17 cellular contexts compared by ENCODE assay signal in genomic region chr11:78808903-78809302, GRCh38.
A peak's percentile ranks its signal among the peaks of the same experiment; 100 is the strongest.
DNase-seq lines count a peak whose midpoint lies in the region; ATAC-seq and TF ChIP-seq lines count a peak whose summit lies in the region.
"Had no signal": no experiment of that assay in that cellular context is flagged by ENCODE, and none has a peak within 500 bp of the region (broad histone marks: within the 10 kb centered on the region; RNA-seq: fewer than 3 reads in every experiment).

No MANE protein-coding gene starts in this region.

- no peak for ATAC-seq in GM19035 (IDR thresholded peaks at IDR 0.05; ENCODE audit: unreplicated experiment)
- ATAC-seq in GM18520 (IDR thresholded peaks at IDR 0.05; ENCODE audit: unreplicated experiment), result no peak
- ATAC-seq: K562, T-cell had no signal

- 61% methylated on average over 4 of the region's 4 CpGs for WGBS in hepatocyte (ENCODE audit: low lambda C conversion rate, missing lambda C conversion rate)
- WGBS in trophoblast cell (ENCODE audit: extremely low coverage, insufficient coverage, insufficient read length), result no CpG with 5 or more reads among the region's 4 CpGs

- H2AFZ ChIP-seq in hepatocyte, result no peak overlapping the region
- no peak overlapping the region for H2AFZ ChIP-seq in trophoblast cell (ENCODE audit: insufficient read depth, low read length, poor library complexity)

- TF ChIP-seq CTCF in VCaP (conservative IDR thresholded peaks at IDR 0.05) (no peak), hepatocyte (IDR thresholded peaks at IDR 0.05; ENCODE audit: poor library complexity) (no peak), BE2C (IDR thresholded peaks at IDR 0.05; ENCODE audit: low read depth, low read length) (no peak)

- H3K36me3 ChIP-seq in hepatocyte (replicated peaks; ENCODE audit: insufficient read depth, low read depth) (no peaks in the 10 kb centered on the region), trophoblast cell (ENCODE audit: control insufficient read depth in 1 of 2, insufficient read depth in 2 of 2, low read length in 2 of 2) (peaks cover 10 to 15% of the 10 kb centered on the region in 2 experiments), BE2C (peaks cover 44% of the 10 kb centered on the region)

- H3K79me1 ChIP-seq in trophoblast cell (ENCODE audit: low read length), result peaks cover 16% of the 10 kb centered on the region

- H3K27ac ChIP-seq in VCaP (peak overlapping the region; percentile 44), hepatocyte (peak overlapping the region; percentile 90), trophoblast cell (ENCODE audit: low read depth, low read length) (no peak overlapping the region)

- H2BK120ac ChIP-seq in trophoblast cell (ENCODE audit: insufficient read depth, low read length, poor library complexity), result no peak overlapping the region

- peaks cover 24% of the 10 kb centered on the region for H3K4me1 ChIP-seq in hepatocyte (ENCODE audit: insufficient read depth)
- peaks cover 24 to 25% of the 10 kb centered on the region in 2 experiments for H3K4me1 ChIP-seq in trophoblast cell (ENCODE audit: control insufficient read depth in 1 of 2, insufficient read depth in 2 of 2, low read length in 2 of 2)
- H3K4me1 ChIP-seq in BE2C, result peaks cover 26% of the 10 kb centered on the region

- H3K9me3 ChIP-seq in hepatocyte (ENCODE audit: low read depth), result no peaks in the 10 kb centered on the region
- no peaks in the 10 kb centered on the region for H3K9me3 ChIP-seq in trophoblast cell (ENCODE audit: insufficient read depth, low read depth, low read length)
- no peaks in the 10 kb centered on the region for H3K9me3 ChIP-seq in BE2C

- H2AK5ac ChIP-seq in trophoblast cell (ENCODE audit: low read length), result no peak overlapping the region

- no peak overlapping the region for H3K18ac ChIP-seq in trophoblast cell (ENCODE audit: low read length)

- H2BK12ac ChIP-seq in trophoblast cell (ENCODE audit: low read length), result no peak overlapping the region

- H4K91ac ChIP-seq in trophoblast cell (ENCODE audit: low read depth, low read length), result peak overlapping the region; percentile 38

- H4K12ac ChIP-seq in trophoblast cell (ENCODE audit: low read depth, low read length), result no peak overlapping the region

- no peak overlapping the region for H3K4ac ChIP-seq in trophoblast cell (ENCODE audit: low read depth, low read length)

- no peak overlapping the region for H4K8ac ChIP-seq in trophoblast cell (ENCODE audit: low read depth, low read length)

- H3K27me3 ChIP-seq in hepatocyte (no peaks in the 10 kb centered on the region), trophoblast cell (ENCODE audit: insufficient read depth, low read length) (no peaks in the 10 kb centered on the region), BE2C (no peaks in the 10 kb centered on the region)

- H3K9me2 ChIP-seq in hepatocyte (replicated peaks; ENCODE audit: insufficient read depth), result no peaks in the 10 kb centered on the region

- H3K79me2 ChIP-seq in hepatocyte (no peaks in the 10 kb centered on the region), trophoblast cell (ENCODE audit: control insufficient read depth, insufficient read depth, low read length, poor library complexity) (no peaks in the 10 kb centered on the region)

- H3K23ac ChIP-seq in trophoblast cell (ENCODE audit: low read length), result no peak overlapping the region

- H3K14ac ChIP-seq in trophoblast cell (ENCODE audit: low read length), result no peak overlapping the region

- H3K4me2 ChIP-seq in hepatocyte (no peak overlapping the region), trophoblast cell (ENCODE audit: low read length) (no peak overlapping the region)

- DNase-seq in H4 (ENCODE audit: low spot score), result peak; percentile 23
- DNase-seq in hepatocyte (ENCODE audit: low spot score), result no peak
- no peak for DNase-seq in trophoblast cell
- no peak for DNase-seq in BE2C
- no peak for DNase-seq in DMS 273 treated with DMSO at 0.1 percent for 48 hours (lab: John Stamatoyannopoulos, UW)
- DNase-seq: activated CD4-positive, alpha-beta T cell treated with anti-CD3 and anti-CD28 coated beads, Interleukin-2, amount 50 U/mL, for 48 hours; activated naive CD4-positive, alpha-beta T cell treated with Interleukin-2 at 50 U/mL for 16 hours; EL; foreskin fibroblast; NCI-H2029 treated with DMSO at 0.1 percent for 48 hours; NCI-H446 treated with DMSO at 0.1 percent for 48 hours; Right ventricle myocardium superior; T-cell had no signal

- no peak overlapping the region for H3K4me3 ChIP-seq in hepatocyte
- H3K4me3 ChIP-seq in trophoblast cell (ENCODE audit: low read depth, low read length), result no peak overlapping the region
- H3K4me3 ChIP-seq in BE2C (ENCODE audit: low read depth, low read length), result no peak overlapping the region
- H3K4me3 ChIP-seq: K562 had no signal

- no peak overlapping the region for H2BK5ac ChIP-seq in trophoblast cell (ENCODE audit: low read depth, low read length, poor library complexity)

- H3K9ac ChIP-seq in trophoblast cell (ENCODE audit: low read length), result no peak overlapping the region

- H4K20me1 ChIP-seq in hepatocyte (ENCODE audit: insufficient read depth, poor library complexity, severe bottlenecking), result no peaks in the 10 kb centered on the region
